17 cellular contexts compared by ENCODE assay signal in the genomic region with DNA sequence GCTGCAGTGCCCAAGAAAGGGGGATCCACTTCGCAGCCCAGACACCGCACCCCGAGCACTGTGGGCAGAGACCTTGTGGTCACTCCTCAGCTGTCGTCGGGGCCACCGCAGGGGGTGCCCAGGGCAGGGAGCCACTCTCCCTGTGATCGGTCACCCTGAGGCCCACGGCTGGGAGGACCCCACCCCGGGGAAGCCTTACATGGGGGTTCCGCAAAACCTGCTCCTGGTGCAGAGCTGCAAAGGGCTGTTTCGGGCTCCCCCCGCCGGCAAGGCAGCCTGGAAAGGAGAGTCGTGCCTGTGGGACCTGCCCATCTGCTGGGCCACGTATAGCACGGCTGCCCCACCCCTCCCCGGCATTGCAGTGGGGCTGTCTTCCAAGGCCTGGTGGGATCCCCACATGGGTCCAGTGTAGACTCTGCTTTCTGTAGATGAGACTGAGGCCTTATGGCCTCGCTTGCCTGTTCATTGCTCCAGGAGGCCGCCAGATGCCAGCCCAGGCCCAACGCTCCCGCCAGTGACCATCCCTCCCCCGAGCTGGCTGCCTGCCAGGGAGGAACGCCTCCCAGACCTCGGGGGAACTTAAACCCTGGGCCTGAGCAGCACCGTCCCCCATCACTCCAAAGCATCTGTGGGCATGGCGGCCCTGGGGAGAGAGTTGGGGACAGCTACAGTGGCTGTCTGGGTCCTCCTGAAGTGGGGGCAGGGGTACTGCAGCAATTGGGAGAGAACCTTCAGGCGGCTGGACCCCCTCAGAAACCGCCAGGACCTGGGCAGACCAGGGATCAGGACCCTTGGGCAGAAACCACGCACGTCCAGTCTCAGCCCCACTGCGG. TPM values are rescaled to one million over a fixed set of nuclear protein-coding genes. Genes with fewer than 3 reads are reported as not detected.
DNase-seq lines count a peak whose midpoint lies in the region; ATAC-seq and TF ChIP-seq lines count a peak whose summit lies in the region.
"Had no signal": no experiment of that assay in that cellular context is flagged by ENCODE, and none has a peak within 500 bp of the region (broad histone marks: within the 10 kb centered on the region; RNA-seq: fewer than 3 reads in every experiment).

No MANE protein-coding gene starts in this region.

- H3K4ac ChIP-seq in mesenchymal stem cell (ENCODE audit: low read depth in 1 of 2, low read length in 2 of 2): no peak overlapping the region

- H3K18ac ChIP-seq in mesenchymal stem cell (ENCODE audit: low read depth in 1 of 2, low read length in 2 of 2): peak overlapping the region in 1 of 2 experiments; percentile 56

- H3K27ac ChIP-seq in BLaER1 treated with 17β-estradiol and CSF1 and Interleukin-3, amounts not matched to agents 10 nM and 100 nM: peak overlapping the region; percentile 16 to 98 (median 59); a peak in 19 of 22 replicates
- H3K27ac ChIP-seq in HL-60 (replicated peaks) (peak overlapping the region; percentile 66), mesenchymal stem cell (ENCODE audit: low read length, poor library complexity, severe bottlenecking) (no peak overlapping the region)
- H3K27ac ChIP-seq: body of pancreas had no signal

- no peaks in the 10 kb centered on the region for H3K9me3 ChIP-seq in BLaER1 treated with 17β-estradiol and CSF1 and Interleukin-3, amounts not matched to agents 10 nM and 100 nM (replicated peaks in 1 of 11)
- H3K9me3 ChIP-seq in mesenchymal stem cell (ENCODE audit: control insufficient read depth, low read length): no peaks in the 10 kb centered on the region
- H3K9me3 ChIP-seq: body of pancreas had no signal

- H2AK5ac ChIP-seq in mesenchymal stem cell (ENCODE audit: low read length, severe bottlenecking): no peak overlapping the region

- H3K9ac ChIP-seq in BLaER1 treated with 17β-estradiol and CSF1 and Interleukin-3, amounts not matched to agents 10 nM and 100 nM: peak overlapping the region in 10 of 11 experiments; percentile 29 to 98 (median 52); a peak in 15 of 22 replicates
- no peak overlapping the region for H3K9ac ChIP-seq in mesenchymal stem cell (ENCODE audit: low read length)

- H2BK12ac ChIP-seq in mesenchymal stem cell (ENCODE audit: low read length in 2 of 2): peak overlapping the region in 1 of 2 experiments; percentile 69

- no peak overlapping the region for H2BK120ac ChIP-seq in mesenchymal stem cell (ENCODE audit: low read depth, low read length)

- H4K20me1 ChIP-seq in BLaER1 treated with 17β-estradiol and CSF1 and Interleukin-3, amounts not matched to agents 10 nM and 100 nM: peaks cover 10 to 92% (median 46%) of the 10 kb centered on the region in 11 experiments; a peak in 21 of 22 replicates

- no peak overlapping the region for H3K23ac ChIP-seq in mesenchymal stem cell (ENCODE audit: low read length in 2 of 2)

- 94% methylated on average over 31 of the region's 31 CpGs for WGBS in mesenchymal stem cell

- H4K91ac ChIP-seq in mesenchymal stem cell (ENCODE audit: low read length): peak overlapping the region; percentile 18

- peaks cover 64 to 82% (median 67%) of the 10 kb centered on the region in 10 experiments for H3K4me1 ChIP-seq in BLaER1 treated with 17β-estradiol and CSF1 and Interleukin-3, amounts not matched to agents 10 nM and 100 nM
- H3K4me1 ChIP-seq in mesenchymal stem cell (ENCODE audit: control insufficient read depth, insufficient read depth, low read depth, low read length): peaks cover 43% of the 10 kb centered on the region

- peak overlapping the region in 1 of 2 experiments; percentile 22 for H3K14ac ChIP-seq in mesenchymal stem cell (ENCODE audit: low read length in 2 of 2)

- DNase-seq in HL-60 (ENCODE audit: low read depth in 1 of 2, low spot score in 1 of 2): peak in 1 of 2 experiments; percentile 38
- DNase-seq in SK-N-DZ (ENCODE audit: low spot score): peak; percentile 59
- DNase-seq in mesenchymal stem cell: no peak
- DNase-seq in ecto neural progenitor cell (ENCODE audit: low spot score): no peak
- no peak for DNase-seq in activated effector memory CD4-positive, alpha-beta T cell treated with Interleukin-2 at 50 U/mL for 16 hours
- DNase-seq: activated CD4-positive, alpha-beta T cell treated with anti-CD3 and anti-CD28 coated beads for 48 hours; body of pancreas; DMS153; immature natural killer cell; mammary epithelial cell; MM.1S; NCI-H2029 treated with DMSO at 0.1 percent for 48 hours; nephron progenitor cell had no signal

- H2BK5ac ChIP-seq in mesenchymal stem cell (ENCODE audit: low read depth, low read length, poor library complexity, severe bottlenecking): no peak overlapping the region

- H3K4me2 ChIP-seq in BLaER1 treated with 17β-estradiol and CSF1 and Interleukin-3, amounts not matched to agents 10 nM and 100 nM: peak overlapping the region; percentile 75 to 90 (median 86)
- no peak overlapping the region for H3K4me2 ChIP-seq in mesenchymal stem cell (ENCODE audit: low read length, poor library complexity, severe bottlenecking)

- no peak for TF ChIP-seq CTCF in HL-60 (IDR thresholded peaks at IDR 0.05; ENCODE audit: insufficient read depth, low read length)

- H3K79me1 ChIP-seq in mesenchymal stem cell (replicated peaks; ENCODE audit: low read length, poor library complexity, severe bottlenecking): peaks cover 11% of the 10 kb centered on the region

- no peak overlapping the region for H2AFZ ChIP-seq in mesenchymal stem cell (ENCODE audit: low read depth, low read length)

- no peak for ATAC-seq in GM21619 (IDR thresholded peaks at IDR 0.05; ENCODE audit: unreplicated experiment)
- ATAC-seq in HG03469 (IDR thresholded peaks at IDR 0.05; ENCODE audit: unreplicated experiment): no peak
- ATAC-seq: body of pancreas, esophagus mucosa had no signal

- H4K8ac ChIP-seq in mesenchymal stem cell (ENCODE audit: low read length): no peak overlapping the region

- H3K4me3 ChIP-seq in BLaER1 treated with 17β-estradiol and CSF1 and Interleukin-3, amounts not matched to agents 10 nM and 100 nM: no peak overlapping the region
- H3K4me3 ChIP-seq in HL-60 (replicated peaks; ENCODE audit: insufficient read depth, low read length): no peak overlapping the region
- no peak overlapping the region for H3K4me3 ChIP-seq in mesenchymal stem cell (ENCODE audit: insufficient read depth in 1 of 2, low read depth in 1 of 2, low read length in 2 of 2)
- H3K4me3 ChIP-seq: body of pancreas had no signal

- no peaks in the 10 kb centered on the region for H3K27me3 ChIP-seq in BLaER1 treated with 17β-estradiol and CSF1 and Interleukin-3, amounts not matched to agents 10 nM and 100 nM
- H3K27me3 ChIP-seq in HL-60 (ENCODE audit: insufficient read depth, poor library complexity, severe bottlenecking) (no peaks in the 10 kb centered on the region), mesenchymal stem cell (ENCODE audit: control insufficient read depth in 1 of 2, insufficient read depth in 1 of 2, low read length in 2 of 2) (no peaks in the 10 kb centered on the region)
- H3K27me3 ChIP-seq: body of pancreas had no signal

- H3K36me3 ChIP-seq in BLaER1 treated with 17β-estradiol and CSF1 and Interleukin-3, amounts not matched to agents 10 nM and 100 nM: peaks cover 0 to 72% (median 27%) of the 10 kb centered on the region in 11 experiments; a peak in 19 of 22 replicates
- H3K36me3 ChIP-seq in mesenchymal stem cell (ENCODE audit: control insufficient read depth in 1 of 2, insufficient read depth in 2 of 2, low read depth in 1 of 2, low read length in 2 of 2): peaks cover 0 to 48% of the 10 kb centered on the region in 2 experiments

- no peak overlapping the region for H2BK15ac ChIP-seq in mesenchymal stem cell (ENCODE audit: low read depth, poor library complexity, severe bottlenecking)

RNA-seq across cellular contexts. Expression of a gene that starts 1.6 kb away (rescaled TPM):
- 39.9 and 53.5 TPM in 2 replicates for polyA plus RNA-seq in SK-N-DZ (2014; cell fraction: cytosol; rRNA removed)
- 53.5 and 73.3 TPM in 2 replicates for polyA plus RNA-seq in SK-N-DZ (2014; cell fraction: nucleus; rRNA removed)
- 15.5 TPM for polyA plus RNA-seq in mesenchymal stem cell (2013, experiment 1 of 2)
- polyA plus RNA-seq in mesenchymal stem cell (2013, experiment 2 of 2): 16.8 TPM

RNA-seq across cellular contexts. Expression of a gene that starts 8.3 kb away (rescaled TPM):
- polyA plus RNA-seq in SK-N-DZ (2014; cell fraction: cytosol; rRNA removed): 23.8 and 38.6 TPM in 2 replicates
- 257 and 268 TPM in 2 replicates for polyA plus RNA-seq in SK-N-DZ (2014; cell fraction: nucleus; rRNA removed)
- polyA plus RNA-seq in mesenchymal stem cell (2013, experiment 1 of 2): 0.37 TPM
- polyA plus RNA-seq in mesenchymal stem cell (2013, experiment 2 of 2): 0.51 TPM

RNA-seq across cellular contexts. Expression of a gene that starts 34.8 kb away (rescaled TPM):
- polyA plus RNA-seq in SK-N-DZ (2014; cell fraction: cytosol; rRNA removed): 9.6 and 12.5 TPM in 2 replicates
- 47.5 and 49.7 TPM in 2 replicates for polyA plus RNA-seq in SK-N-DZ (2014; cell fraction: nucleus; rRNA removed)
- polyA plus RNA-seq in mesenchymal stem cell (2013, experiment 1 of 2): 6.1 TPM
- 5.4 TPM for polyA plus RNA-seq in mesenchymal stem cell (2013, experiment 2 of 2)

RNA-seq across cellular contexts. Expression of a gene that starts 37.8 kb away (rescaled TPM):
- polyA plus RNA-seq in SK-N-DZ (2014; cell fraction: cytosol; rRNA removed): 32.3 and 50.0 TPM in 2 replicates
- 93.4 and 93.5 TPM in 2 replicates for polyA plus RNA-seq in SK-N-DZ (2014; cell fraction: nucleus; rRNA removed)
- polyA plus RNA-seq in mesenchymal stem cell (2013, experiment 1 of 2): 37.1 TPM
- polyA plus RNA-seq in mesenchymal stem cell (2013, experiment 2 of 2): 35.2 TPM

RNA-seq across cellular contexts. Expression of a gene that starts 45.3 kb away (rescaled TPM):
- polyA plus RNA-seq in SK-N-DZ (2014; cell fraction: cytosol; rRNA removed): 90.9 and 115 TPM in 2 replicates
- 298 and 375 TPM in 2 replicates for polyA plus RNA-seq in SK-N-DZ (2014; cell fraction: nucleus; rRNA removed)
- polyA plus RNA-seq in mesenchymal stem cell (2013, experiment 1 of 2): 40.7 TPM
- polyA plus RNA-seq in mesenchymal stem cell (2013, experiment 2 of 2): 41.1 TPM
